Comparison of ENCODE assay signal across 30 cellular contexts in the genomic region with DNA sequence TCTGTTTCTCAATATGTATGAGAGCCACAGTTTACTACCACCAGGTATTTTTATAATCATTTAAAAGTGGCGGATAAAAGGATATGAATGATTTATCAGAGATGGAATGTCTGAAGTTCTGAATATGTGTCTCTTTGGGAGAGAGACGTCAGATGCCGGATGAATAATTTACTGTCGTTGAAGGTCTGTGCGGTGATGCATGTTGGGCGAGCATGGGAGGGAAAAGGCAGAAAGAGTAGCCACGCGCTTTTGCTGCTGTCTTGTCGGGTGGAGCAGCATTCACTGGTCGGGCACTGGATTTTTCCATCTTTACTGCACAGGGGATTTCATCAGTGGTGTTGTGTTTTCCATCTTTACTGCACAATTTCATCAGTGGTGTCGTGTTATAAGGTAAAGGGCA.
"Had no signal": no experiment of that assay in that cellular context is flagged by ENCODE, and none has a peak within 500 bp of the region (broad histone marks: within the 10 kb centered on the region; RNA-seq: fewer than 3 reads in every experiment).

No MANE protein-coding gene starts in this region.

- H3K9me3 Mint-ChIP-seq: activated T-cell treated with anti-CD3 and anti-CD28 coated beads, Interleukin-2, amount 50 U/mL, for 72 hours; natural killer cell treated with Interleukin-12 subunit alpha and Interleukin-12 subunit beta and Interleukin-15 and Interleukin-18, amount 100 ng/mL, for 72 hours; stimulated activated memory B cell treated with anti-CD40 and anti-IgM and Interleukin-4, amounts not matched to agents 10 μg/mL and 1 μg/mL and 100 μg/mL, for 72 hours; stimulated activated naive CD8-positive, alpha-beta T cell treated with anti-CD3 and anti-CD28 coated beads, Interleukin-15, amount 100 ng/mL, for 72 hours; T-helper 1 cell treated with Interleukin-12 subunit alpha and Interleukin-12 subunit beta and Interleukin-4 antibody, amounts not matched to agents 30 μg/mL and 1 μg/mL, for 36 hours had no signal

- H3K27me3 Mint-ChIP-seq: activated naive CD8-positive, alpha-beta T cell; natural killer cell treated with Interleukin-12 subunit alpha and Interleukin-12 subunit beta and Interleukin-15 and Interleukin-18, amount 100 ng/mL, for 72 hours; progenitor cell of endocrine pancreas; stimulated activated memory B cell treated with anti-CD40 and anti-IgM and Interleukin-4, amounts not matched to agents 10 μg/mL and 1 μg/mL and 100 μg/mL, for 72 hours; stimulated activated naive CD8-positive, alpha-beta T cell treated with anti-CD3 and anti-CD28 coated beads, Interleukin-15, amount 100 ng/mL, for 72 hours had no signal

- H3K4me1 ChIP-seq: left lung had no signal

- H3K4me1 Mint-ChIP-seq: stimulated activated memory B cell treated with anti-CD40 and anti-IgM and Interleukin-4, amounts not matched to agents 10 μg/mL and 1 μg/mL and 100 μg/mL, for 72 hours; stimulated activated naive CD8-positive, alpha-beta T cell treated with anti-CD3 and anti-CD28 coated beads, Interleukin-15, amount 100 ng/mL, for 72 hours had no signal

- H3K36me3 ChIP-seq: adrenal gland, ascending aorta, brain microvascular endothelial cell, left lung, neutrophil, sigmoid colon, thyroid gland, upper lobe of right lung had no signal

- H3K4me3 Mint-ChIP-seq: activated naive CD8-positive, alpha-beta T cell; activated T-cell treated with anti-CD3 and anti-CD28 coated beads, Interleukin-2, amount 50 U/mL, for 72 hours; natural killer cell treated with Interleukin-12 subunit alpha and Interleukin-12 subunit beta and Interleukin-15 and Interleukin-18, amount 100 ng/mL, for 72 hours; stimulated activated memory B cell treated with anti-CD40 and anti-IgM and Interleukin-4, amounts not matched to agents 10 μg/mL and 1 μg/mL and 100 μg/mL, for 72 hours; stimulated activated naive CD8-positive, alpha-beta T cell treated with anti-CD3 and anti-CD28 coated beads, Interleukin-15, amount 100 ng/mL, for 72 hours; T-helper 1 cell treated with Interleukin-12 subunit alpha and Interleukin-12 subunit beta and Interleukin-4 antibody, amounts not matched to agents 30 μg/mL and 1 μg/mL, for 36 hours had no signal

- H3K27ac ChIP-seq: adrenal gland, ascending aorta, brain microvascular endothelial cell, hepatocyte, left lung, neutrophil, sigmoid colon, upper lobe of right lung, VCaP had no signal

- H3K4me3 ChIP-seq: adrenal gland, ascending aorta, hepatocyte, left lung, lung, mucosa of descending colon, sigmoid colon, thyroid gland, upper lobe of right lung had no signal

- H3K36me3 Mint-ChIP-seq: natural killer cell treated with Interleukin-12 subunit alpha and Interleukin-12 subunit beta and Interleukin-15 and Interleukin-18, amount 100 ng/mL, for 72 hours had no signal

- ATAC-seq: activated T-cell treated with anti-CD3 and anti-CD28 coated beads, Interleukin-2, amount 50 U/mL, for 72 hours; left lung; mucosa of descending colon; natural killer cell treated with Interleukin-12 subunit alpha and Interleukin-12 subunit beta and Interleukin-15 and Interleukin-18, amount 100 ng/mL, for 72 hours; stimulated activated memory B cell treated with anti-CD40 and anti-IgM and Interleukin-4, amounts not matched to agents 10 μg/mL and 1 μg/mL and 100 μg/mL, for 72 hours; stimulated activated naive CD8-positive, alpha-beta T cell treated with anti-CD3 and anti-CD28 coated beads, Interleukin-15, amount 100 ng/mL, for 72 hours; upper lobe of right lung had no signal

- H3K27ac Mint-ChIP-seq: activated naive CD8-positive, alpha-beta T cell; activated T-cell treated with anti-CD3 and anti-CD28 coated beads, Interleukin-2, amount 50 U/mL, for 72 hours; natural killer cell treated with Interleukin-12 subunit alpha and Interleukin-12 subunit beta and Interleukin-15 and Interleukin-18, amount 100 ng/mL, for 72 hours; progenitor cell of endocrine pancreas; stimulated activated memory B cell treated with anti-CD40 and anti-IgM and Interleukin-4, amounts not matched to agents 10 μg/mL and 1 μg/mL and 100 μg/mL, for 72 hours; stimulated activated naive CD8-positive, alpha-beta T cell treated with anti-CD3 and anti-CD28 coated beads, Interleukin-15, amount 100 ng/mL, for 72 hours; T-helper 1 cell treated with Interleukin-12 subunit alpha and Interleukin-12 subunit beta and Interleukin-4 antibody, amounts not matched to agents 30 μg/mL and 1 μg/mL, for 36 hours had no signal

- H3K27me3 ChIP-seq: adrenal gland, ascending aorta, brain microvascular endothelial cell, hepatocyte, left lung, sigmoid colon, thyroid gland, upper lobe of right lung had no signal

- H3K9me3 ChIP-seq: adrenal gland, ascending aorta, left lung, mucosa of descending colon, neutrophil, sigmoid colon, thyroid gland, upper lobe of right lung had no signal

- DNase-seq: activated CD4-positive, alpha-beta T cell treated with anti-CD3 and anti-CD28 coated beads for 4 hours; activated CD4-positive, alpha-beta T cell treated with anti-CD3 and anti-CD28 coated beads, Interleukin-2, amount 50 U/mL, for 4 hours; activated naive CD4-positive, alpha-beta T cell; activated T-cell treated with anti-CD3 and anti-CD28 coated beads for 4 hours; activated T-cell treated with anti-CD3 and anti-CD28 coated beads, Interleukin-2, amount 50 U/mL, for 72 hours; brain microvascular endothelial cell; cortex of kidney; glutamatergic neuron; left lung; mucosa of descending colon; sigmoid colon; small intestine; stimulated activated CD4-positive, alpha-beta T cell treated with anti-CD3 and anti-CD28 coated beads, Interleukin-4, amount 100 ng/mL, for 24 hours; stimulated activated naive CD8-positive, alpha-beta T cell treated with anti-CD3 and anti-CD28 coated beads, Interleukin-15, amount 100 ng/mL, for 72 hours; substantia nigra; SW 1271; T-helper 9 cell; thyroid gland; upper lobe of right lung had no signal
